ENCODE assay signal across 16 cellular contexts in the genomic region with DNA sequence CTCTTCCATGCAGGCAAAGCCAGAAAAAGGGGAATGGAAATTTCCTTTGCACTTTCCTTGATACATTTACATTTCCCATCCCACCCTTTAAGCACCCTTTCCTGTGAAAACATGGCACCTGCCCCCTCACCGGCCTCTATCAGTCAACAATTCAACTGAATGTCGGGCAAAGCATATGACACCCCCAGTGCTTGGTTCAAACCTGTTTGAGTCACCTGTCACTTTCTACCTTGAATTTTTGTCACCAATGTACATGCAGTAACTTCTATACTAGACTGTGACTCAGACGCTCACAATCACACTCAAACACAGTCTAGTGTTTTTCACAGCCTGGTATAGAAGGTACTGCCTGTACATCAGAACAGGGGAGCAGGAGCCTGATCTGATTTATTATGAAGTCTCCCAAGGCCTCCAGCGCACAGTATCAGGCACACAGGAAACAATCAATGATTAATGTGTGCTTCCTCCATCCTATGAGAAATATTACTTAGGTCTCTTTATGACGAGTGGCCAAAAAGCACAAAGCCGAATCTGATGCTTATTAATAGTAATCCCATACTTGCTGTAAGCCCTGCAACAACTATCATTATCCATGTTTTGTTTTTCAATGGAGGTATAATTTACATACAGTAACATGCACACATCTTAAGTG. TPM values are rescaled to one million over a fixed set of nuclear protein-coding genes. Genes with fewer than 3 reads are reported as not detected.
A peak's percentile ranks its signal among the peaks of the same experiment; 100 is the strongest.
DNase-seq lines count a peak whose midpoint lies in the region; FAIRE-seq and TF ChIP-seq lines count a peak whose summit lies in the region.
"Had no signal": no experiment of that assay in that cellular context is flagged by ENCODE, and none has a peak within 500 bp of the region (broad histone marks: within the 10 kb centered on the region; RNA-seq: fewer than 3 reads in every experiment).

No MANE protein-coding gene starts in this region.

- peaks cover 41% of the 10 kb centered on the region for H3K4me1 ChIP-seq in endothelial cell of umbilical vein (ENCODE audit: control insufficient read depth, extremely low read depth, insufficient read depth, low read length)
- H3K4me1 ChIP-seq in thymus (ENCODE audit: control insufficient read depth, insufficient read depth, low read length): peaks cover 12% of the 10 kb centered on the region
- H3K4me1 ChIP-seq: prostate gland, testis had no signal

- H3K4me3 ChIP-seq in endothelial cell of umbilical vein (replicated peaks in 1 of 3; ENCODE audit: insufficient read depth in 1 of 3, low read depth in 1 of 3, low read length in 3 of 3) (no peak overlapping the region), thymus (ENCODE audit: low read length) (no peak overlapping the region)
- H3K4me3 ChIP-seq: MG63, prostate gland, testis had no signal

- H3K36me3 ChIP-seq in endothelial cell of umbilical vein (ENCODE audit: control insufficient read depth in 2 of 2, extremely low read depth in 1 of 2, insufficient read depth in 2 of 2, low read length in 2 of 2) (no peaks in the 10 kb centered on the region), thymus (ENCODE audit: control insufficient read depth, insufficient read depth) (no peaks in the 10 kb centered on the region)
- H3K36me3 ChIP-seq: MG63, prostate gland had no signal

- H3K79me2 ChIP-seq in endothelial cell of umbilical vein (ENCODE audit: control insufficient read depth, insufficient read depth, low read length): no peaks in the 10 kb centered on the region

- peaks cover 81% of the 10 kb centered on the region for H3K4me1 Mint-ChIP-seq in activated T-cell treated with anti-CD3 and anti-CD28 coated beads, Interleukin-2, amount 50 U/mL, for 24 hours (ENCODE audit: low read depth)

- no peaks in the 10 kb centered on the region for H4K20me1 ChIP-seq in endothelial cell of umbilical vein (replicated peaks; ENCODE audit: control insufficient read depth, extremely low read depth, insufficient read depth, low read length)

- CTCF ChIA-PET in endothelial cell of umbilical vein (lab: Charles Lee): interaction anchor here (1.3 kb wide), 1 partner anchor 11 kb away, joined by 4 read pairs; no protein-coding TSS in a partner anchor

- intact Hi-C loops in endothelial cell of umbilical vein (cut with micrococcal nuclease): no loop called here

- DNase-seq in activated T-cell treated with anti-CD3 and anti-CD28 coated beads, Interleukin-2, amount 50 U/mL, for 24 hours: no peak
- DNase-seq in activated T-cell treated with anti-CD3 and anti-CD28 coated beads, Interleukin-2, amount 50 U/mL, for 48 hours: no peak
- peak; percentile 14 for DNase-seq in activated CD4-positive, alpha-beta T cell treated with anti-CD3 and anti-CD28 coated beads, Interleukin-2, amount 50 U/mL, for 1 hour
- DNase-seq in endothelial cell of umbilical vein (ENCODE audit: low read depth, low spot score) (peak; percentile 31), NCI-H187 (lab: John Stamatoyannopoulos, UW) (no peak), Kasumi-1 (lab: John Stamatoyannopoulos, UW) (no peak), occipital lobe (lab: John Stamatoyannopoulos, UW) (no peak)
- DNase-seq: amygdala, left ventricle myocardium superior, MG63, testis had no signal

- H3K27me3 ChIP-seq in endothelial cell of umbilical vein (ENCODE audit: control insufficient read depth in 2 of 2, insufficient read depth in 2 of 2, low read length in 2 of 2) (no peaks in the 10 kb centered on the region), thymus (ENCODE audit: control insufficient read depth, insufficient read depth) (no peaks in the 10 kb centered on the region)
- H3K27me3 ChIP-seq: MG63, testis had no signal

- BruUV-seq in endothelial cell of umbilical vein (replicated peaks; lab: Mats Ljungman, UMichigan): no TSS peak

- H3K4me3 Mint-ChIP-seq in activated T-cell treated with anti-CD3 and anti-CD28 coated beads, Interleukin-2, amount 50 U/mL, for 24 hours: peak overlapping the region; percentile 37

- H3K4me2 ChIP-seq in endothelial cell of umbilical vein (ENCODE audit: insufficient read depth, low read length): no peak overlapping the region

- H3K27me3 Mint-ChIP-seq in activated T-cell treated with anti-CD3 and anti-CD28 coated beads, Interleukin-2, amount 50 U/mL, for 24 hours: peaks cover 76% of the 10 kb centered on the region

- 88% methylated on average over 6 of the region's 6 CpGs for WGBS in thymus

- no peak for FAIRE-seq in endothelial cell of umbilical vein (lab: Jason Lieb, UNC)

- H3K9me1 ChIP-seq in endothelial cell of umbilical vein (replicated peaks; ENCODE audit: control insufficient read depth, extremely low read depth, insufficient read depth, low read length): no peaks in the 10 kb centered on the region

- no peak overlapping the region for H3K27ac ChIP-seq in endothelial cell of umbilical vein (ENCODE audit: insufficient read depth, low read depth, low read length)
- peak overlapping the region; percentile 49 for H3K27ac ChIP-seq in thymus (ENCODE audit: low read depth)
- H3K27ac ChIP-seq: prostate gland, testis, VCaP had no signal

- dilution Hi-C loops in endothelial cell of umbilical vein (cut with MboI; ENCODE audit: extremely low pct_ligation_motif_present, low sequenced_read_pairs): no loop called here

- TF ChIP-seq CTCF in endothelial cell of umbilical vein (IDR thresholded peaks at IDR 0.05; ENCODE audit: extremely low read depth in 1 of 2, insufficient read depth in 1 of 2, low read depth in 1 of 2, low read length in 2 of 2): no peak

- H3K36me3 Mint-ChIP-seq in activated T-cell treated with anti-CD3 and anti-CD28 coated beads, Interleukin-2, amount 50 U/mL, for 24 hours (ENCODE audit: low read depth): no peaks in the 10 kb centered on the region

- peaks cover 4% of the 10 kb centered on the region for H3K9me3 Mint-ChIP-seq in activated T-cell treated with anti-CD3 and anti-CD28 coated beads, Interleukin-2, amount 50 U/mL, for 24 hours

- no peak overlapping the region for H2AFZ ChIP-seq in endothelial cell of umbilical vein (ENCODE audit: low read depth, low read length)

- no peak overlapping the region for H3K9ac ChIP-seq in endothelial cell of umbilical vein (replicated peaks; ENCODE audit: extremely low read depth, insufficient read depth, low read length)

- H3K9me3 ChIP-seq in endothelial cell of umbilical vein (replicated peaks; ENCODE audit: control insufficient read depth, insufficient read depth, low read length) (no peaks in the 10 kb centered on the region), thymus (ENCODE audit: control insufficient read depth) (no peaks in the 10 kb centered on the region)
- H3K9me3 ChIP-seq: MG63, prostate gland, testis had no signal

- TF ChIP-seq POLR2A in endothelial cell of umbilical vein (IDR thresholded peaks at IDR 0.05; ENCODE audit: low read depth, low read length): no peak

- POLR2A ChIA-PET in endothelial cell of umbilical vein (lab: Charles Lee): no interaction called here

- H3K27ac Mint-ChIP-seq in activated T-cell treated with anti-CD3 and anti-CD28 coated beads, Interleukin-2, amount 50 U/mL, for 24 hours: peak overlapping the region; percentile 93

TF ChIP-seq in endothelial cell of umbilical vein, 7 proteins besides CTCF, POLR2A, EP300 and RAD21:
- no peak for TF ChIP-seq FOS (IDR thresholded peaks at IDR 0.05; ENCODE audit: borderline replicate concordance, insufficient read depth, low read length)
TF ChIP-seq in endothelial cell of umbilical vein: peak in this region for 0.

RNA-seq across cellular contexts. Expression of gene FAM9C, which starts 49.2 kb away (rescaled TPM):
- not detected in 2 replicates for total RNA-seq in endothelial cell of umbilical vein
- polyA plus RNA-seq in endothelial cell of umbilical vein: not detected in 2 replicates
- not detected in 2 replicates for polyA plus RNA-seq in endothelial cell of umbilical vein (2011; cell fraction: cytosol; rRNA removed)
- not detected in 2 replicates for polyA plus RNA-seq in endothelial cell of umbilical vein (2011; cell fraction: nucleus; rRNA removed)
- polyA plus RNA-seq in endothelial cell of umbilical vein (2012): not detected in 2 replicates
- not detected in 2 replicates for polyA minus RNA-seq in endothelial cell of umbilical vein
- polyA minus RNA-seq in endothelial cell of umbilical vein (2011; cell fraction: cytosol; rRNA and poly(A)+ RNA removed): not detected
- not detected in 2 replicates for polyA minus RNA-seq in endothelial cell of umbilical vein (2011; cell fraction: nucleus; rRNA and poly(A)+ RNA removed)
- 0.07 TPM for polyA plus RNA-seq in thymus
- total RNA-seq in occipital lobe: 0.31 TPM
- total RNA-seq: Daoy, NCI-H460 had no signal

Comparison
In these comparisons a context has a peak if more than half of its experiments do, and no peak if none do; other contexts are left out.
1. DNase-seq: peak in activated CD4-positive, alpha-beta T cell treated with anti-CD3 and anti-CD28 coated beads, Interleukin-2, amount 50 U/mL, for 1 hour (single experiment) and endothelial cell of umbilical vein (single experiment); none in activated T-cell treated with anti-CD3 and anti-CD28 coated beads, Interleukin-2, amount 50 U/mL, for 24 hours (single experiment), activated T-cell treated with anti-CD3 and anti-CD28 coated beads, Interleukin-2, amount 50 U/mL, for 48 hours (0 of 2), NCI-H187 (0 of 2), Kasumi-1 (0 of 2) and occipital lobe (single experiment).